In genomic region chr6:44431118-44431725, GRCh38 we compare ENCODE assay signal across 8 cellular contexts. TPM values are rescaled to one million over a fixed set of nuclear protein-coding genes. Genes with fewer than 3 reads are reported as not detected.
A peak's percentile ranks its signal among the peaks of the same experiment; 100 is the strongest.
DNase-seq lines count a peak whose midpoint lies in the region; ATAC-seq and TF ChIP-seq lines count a peak whose summit lies in the region.

No MANE protein-coding gene starts in this region.

- H3K27me3 ChIP-seq in breast epithelium, result no peaks in the 10 kb centered on the region
- no peaks in the 10 kb centered on the region for H3K27me3 ChIP-seq in kidney epithelial cell (ENCODE audit: control insufficient read depth, insufficient read depth, low read length)

- peak overlapping the region in 1 of 2 donors; percentile 18 for H3K27ac Mint-ChIP-seq in natural killer cell
- no peak overlapping the region for H3K27ac Mint-ChIP-seq in natural killer cell treated with Interleukin-12 subunit alpha and Interleukin-12 subunit beta and Interleukin-15 and Interleukin-18, amount 100 ng/mL, for 72 hours
- no peak overlapping the region for H3K27ac Mint-ChIP-seq in stimulated activated naive B cell treated with anti-CD40 and anti-IgM and Interleukin-4, amounts not matched to agents 10 μg/mL and 1 μg/mL and 100 μg/mL, for 72 hours

- H3K36me3 Mint-ChIP-seq in natural killer cell, result peaks cover 15% of the 10 kb centered on the region
- H3K36me3 Mint-ChIP-seq in natural killer cell treated with Interleukin-12 subunit alpha and Interleukin-12 subunit beta and Interleukin-15 and Interleukin-18, amount 100 ng/mL, for 72 hours, result no peaks in the 10 kb centered on the region
- peaks cover 11 to 32% of the 10 kb centered on the region in 2 donors for H3K36me3 Mint-ChIP-seq in stimulated activated naive B cell treated with anti-CD40 and anti-IgM and Interleukin-4, amounts not matched to agents 10 μg/mL and 1 μg/mL and 100 μg/mL, for 72 hours

- no peak for TF ChIP-seq POLR2A in breast epithelium (IDR thresholded peaks at IDR 0.05)

- no peaks in the 10 kb centered on the region for H3K9me3 ChIP-seq in breast epithelium

- peaks cover 16 to 24% of the 10 kb centered on the region in 2 donors for H3K4me1 Mint-ChIP-seq in natural killer cell
- H3K4me1 Mint-ChIP-seq in natural killer cell treated with Interleukin-12 subunit alpha and Interleukin-12 subunit beta and Interleukin-15 and Interleukin-18, amount 100 ng/mL, for 72 hours (ENCODE audit: low read depth in 2 of 2), result peaks cover 6 to 7% of the 10 kb centered on the region in 2 donors
- no peaks in the 10 kb centered on the region for H3K4me1 Mint-ChIP-seq in stimulated activated naive B cell treated with anti-CD40 and anti-IgM and Interleukin-4, amounts not matched to agents 10 μg/mL and 1 μg/mL and 100 μg/mL, for 72 hours

- H3K9me3 Mint-ChIP-seq in natural killer cell, result no peaks in the 10 kb centered on the region
- no peaks in the 10 kb centered on the region for H3K9me3 Mint-ChIP-seq in natural killer cell treated with Interleukin-12 subunit alpha and Interleukin-12 subunit beta and Interleukin-15 and Interleukin-18, amount 100 ng/mL, for 72 hours
- no peaks in the 10 kb centered on the region for H3K9me3 Mint-ChIP-seq in stimulated activated naive B cell treated with anti-CD40 and anti-IgM and Interleukin-4, amounts not matched to agents 10 μg/mL and 1 μg/mL and 100 μg/mL, for 72 hours

- peak; percentile 52 for TF ChIP-seq CTCF in natural killer cell (IDR thresholded peaks at IDR 0.05)
- peak; percentile 34 to 71 (median 42) for TF ChIP-seq CTCF in breast epithelium (IDR thresholded peaks at IDR 0.05)
- TF ChIP-seq CTCF in kidney epithelial cell (IDR thresholded peaks at IDR 0.05; ENCODE audit: insufficient read depth, low read length, poor library complexity, severe bottlenecking), result peak; percentile 66

- ATAC-seq in natural killer cell (peak; percentile 43 to 73 (median 68)), HG03469 (IDR thresholded peaks at IDR 0.05; ENCODE audit: unreplicated experiment) (no peak)
- no peak for ATAC-seq in natural killer cell treated with Interleukin-12 subunit alpha and Interleukin-12 subunit beta and Interleukin-15 and Interleukin-18, amount 100 ng/mL, for 72 hours
- ATAC-seq in stimulated activated naive B cell treated with anti-CD40 and anti-IgM and Interleukin-4, amounts not matched to agents 10 μg/mL and 1 μg/mL and 100 μg/mL, for 72 hours (replicated peaks), result peak; percentile 73 to 80

- no peak overlapping the region for H3K4me3 Mint-ChIP-seq in natural killer cell
- no peak overlapping the region for H3K4me3 Mint-ChIP-seq in natural killer cell treated with Interleukin-12 subunit alpha and Interleukin-12 subunit beta and Interleukin-15 and Interleukin-18, amount 100 ng/mL, for 72 hours
- H3K4me3 Mint-ChIP-seq in stimulated activated naive B cell treated with anti-CD40 and anti-IgM and Interleukin-4, amounts not matched to agents 10 μg/mL and 1 μg/mL and 100 μg/mL, for 72 hours, result no peak overlapping the region

- no peak overlapping the region for H3K27ac ChIP-seq in breast epithelium

- DNase-seq in natural killer cell (no peak), KBM-7 (peak; percentile 67), SK-MEL-5 (ENCODE audit: low read depth, low spot score) (peak; percentile 75), breast epithelium (ENCODE audit: low spot score in 2 of 2) (no peak), kidney epithelial cell (ENCODE audit: low read depth) (no peak)
- no peak for DNase-seq in natural killer cell treated with Interleukin-12 subunit alpha and Interleukin-12 subunit beta and Interleukin-15 and Interleukin-18, amount 100 ng/mL, for 72 hours (ENCODE audit: low spot score)
- DNase-seq in stimulated activated naive B cell treated with anti-CD40 and anti-IgM and Interleukin-4, amounts not matched to agents 10 μg/mL and 1 μg/mL and 100 μg/mL, for 72 hours, result no peak

- no peaks in the 10 kb centered on the region for H3K4me1 ChIP-seq in breast epithelium

- H3K36me3 ChIP-seq in breast epithelium (no peaks in the 10 kb centered on the region), kidney epithelial cell (ENCODE audit: control insufficient read depth, insufficient read depth, low read length) (no peaks in the 10 kb centered on the region)

- no peak overlapping the region for H3K4me3 ChIP-seq in breast epithelium
- H3K4me3 ChIP-seq in kidney epithelial cell (ENCODE audit: low read depth, low read length), result no peak overlapping the region

- in situ Hi-C loops in KBM-7 (cut with MboI; ENCODE audit: low pct_unique_long_range_greater_than_20kb, low sequenced_read_pairs) (no loop called here), SK-MEL-5 (cut with HindIII; ENCODE audit: low pct_unique_long_range_greater_than_20kb, low sequenced_read_pairs) (no loop called here)

- intact Hi-C loops in natural killer cell (cut with micrococcal nuclease), result no loop called here
- intact Hi-C loops in breast epithelium (cut with DNase I; ENCODE audit: low total_unique reads), result no loop called here

- no peaks in the 10 kb centered on the region for H3K27me3 Mint-ChIP-seq in natural killer cell (ENCODE audit: low read depth in 2 of 2)
- H3K27me3 Mint-ChIP-seq in natural killer cell treated with Interleukin-12 subunit alpha and Interleukin-12 subunit beta and Interleukin-15 and Interleukin-18, amount 100 ng/mL, for 72 hours, result no peaks in the 10 kb centered on the region
- no peaks in the 10 kb centered on the region for H3K27me3 Mint-ChIP-seq in stimulated activated naive B cell treated with anti-CD40 and anti-IgM and Interleukin-4, amounts not matched to agents 10 μg/mL and 1 μg/mL and 100 μg/mL, for 72 hours

RNA-seq across cellular contexts. Expression of gene CDC5L, which starts 43.7 kb away (rescaled TPM):
- 10 to 100 TPM; 22.0 to 25.0 (median 24.9) TPM for total RNA-seq in natural killer cell
- total RNA-seq in natural killer cell treated with Interleukin-12 subunit alpha and Interleukin-12 subunit beta and Interleukin-15 and Interleukin-18, amount 100 ng/mL, for 72 hours, result 10 to 100 TPM; 21.6 to 22.6 TPM
- total RNA-seq in SK-MEL-5 (2014; rRNA removed; shearing (Covaris generic)), result 24.6 and 24.9 TPM in 2 replicates
- 10.2 and 14.2 TPM in 2 replicates for polyA plus RNA-seq in SK-MEL-5 (2015; cell fraction: cytosol; rRNA removed)
- 8.8 and 9.6 TPM in 2 replicates for polyA plus RNA-seq in SK-MEL-5 (2015; cell fraction: nucleus; rRNA removed)
- 10 to 100 TPM; 21.1 to 29.1 (median 22.0) TPM for total RNA-seq in breast epithelium
- total RNA-seq in kidney epithelial cell, result 22.9 and 24.9 TPM in 2 replicates

Comparison
In these comparisons a context has a peak if more than half of its experiments do, and no peak if none do; other contexts are left out.
1. ATAC-seq: peak in natural killer cell (3 of 3) and stimulated activated naive B cell treated with anti-CD40 and anti-IgM and Interleukin-4, amounts not matched to agents 10 μg/mL and 1 μg/mL and 100 μg/mL, for 72 hours (2 of 2); none in natural killer cell treated with Interleukin-12 subunit alpha and Interleukin-12 subunit beta and Interleukin-15 and Interleukin-18, amount 100 ng/mL, for 72 hours (0 of 2) and HG03469 (single experiment).
2. DNase-seq: peak in KBM-7 (single experiment) and SK-MEL-5 (single experiment); none in natural killer cell (single experiment), natural killer cell treated with Interleukin-12 subunit alpha and Interleukin-12 subunit beta and Interleukin-15 and Interleukin-18, amount 100 ng/mL, for 72 hours (single experiment), breast epithelium (0 of 2), kidney epithelial cell (single experiment) and stimulated activated naive B cell treated with anti-CD40 and anti-IgM and Interleukin-4, amounts not matched to agents 10 μg/mL and 1 μg/mL and 100 μg/mL, for 72 hours (single experiment).
3. Peak in every context shown above with its lines, with median percentiles within 50 percentile points of each other: CTCF ChIP-seq.